ENCODE assay signal across 1 cellular context in the genomic region with DNA sequence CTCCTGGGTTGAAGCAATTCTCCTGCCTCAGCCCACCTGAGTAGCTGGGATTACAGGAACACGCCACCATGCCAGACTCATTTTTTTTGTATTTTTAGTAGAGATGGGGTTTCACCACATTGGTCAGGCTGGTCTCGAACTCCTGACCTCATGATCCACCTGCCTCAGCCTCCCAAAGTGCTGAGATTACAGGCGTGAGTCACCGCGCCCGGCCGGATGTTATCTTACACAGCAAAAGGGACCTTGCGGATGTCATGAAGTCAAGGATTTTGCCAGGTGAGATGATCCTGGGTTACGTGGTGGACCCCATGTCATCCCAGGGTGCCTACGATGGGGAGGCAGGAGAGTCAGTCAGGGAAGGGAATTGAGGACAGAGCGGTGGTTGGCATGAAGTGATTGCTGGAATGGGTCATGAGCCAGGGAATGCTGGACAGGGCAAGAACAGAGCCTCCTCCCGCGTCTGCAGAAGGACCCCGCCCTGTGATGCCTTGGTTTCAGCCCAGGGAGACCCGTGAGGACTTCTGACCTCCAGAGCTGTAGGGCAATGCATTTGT.
TF ChIP-seq lines count a peak whose summit lies in the region.

No MANE protein-coding gene starts in this region.

TF ChIP-seq in K562, 482 proteins besides CTCF, POLR2A, EP300 and RAD21 (continued from another document and continues in another):
- no peak for TF ChIP-seq MYNN (IDR thresholded peaks at IDR 0.05)
- TF ChIP-seq MYNN (CRISPR knock-in tag; IDR thresholded peaks at IDR 0.05): no peak
- TF ChIP-seq NR2C1 (IDR thresholded peaks at IDR 0.05): no peak
- no peak for TF ChIP-seq NR2C1 (tag; IDR thresholded peaks at IDR 0.05)
- TF ChIP-seq MEIS2 (IDR thresholded peaks at IDR 0.05; ENCODE audit: partially characterized antibody): no peak
- no peak for TF ChIP-seq ZNF444 (CRISPR knock-in tag; IDR thresholded peaks at IDR 0.05)
- TF ChIP-seq, protein P1, sequence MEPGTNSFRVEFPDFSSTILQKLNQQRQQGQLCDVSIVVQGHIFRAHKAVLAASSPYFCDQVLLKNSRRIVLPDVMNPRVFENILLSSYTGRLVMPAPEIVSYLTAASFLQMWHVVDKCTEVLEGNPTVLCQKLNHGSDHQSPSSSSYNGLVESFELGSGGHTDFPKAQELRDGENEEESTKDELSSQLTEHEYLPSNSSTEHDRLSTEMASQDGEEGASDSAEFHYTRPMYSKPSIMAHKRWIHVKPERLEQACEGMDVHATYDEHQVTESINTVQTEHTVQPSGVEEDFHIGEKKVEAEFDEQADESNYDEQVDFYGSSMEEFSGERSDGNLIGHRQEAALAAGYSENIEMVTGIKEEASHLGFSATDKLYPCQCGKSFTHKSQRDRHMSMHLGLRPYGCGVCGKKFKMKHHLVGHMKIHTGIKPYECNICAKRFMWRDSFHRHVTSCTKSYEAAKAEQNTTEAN (CRISPR knock-in tag; IDR thresholded peaks at IDR 0.05): no peak
- TF ChIP-seq SMAD1 (IDR thresholded peaks at IDR 0.05; ENCODE audit: low read depth, low read length, partially characterized antibody): no peak
- TF ChIP-seq, protein P2, sequence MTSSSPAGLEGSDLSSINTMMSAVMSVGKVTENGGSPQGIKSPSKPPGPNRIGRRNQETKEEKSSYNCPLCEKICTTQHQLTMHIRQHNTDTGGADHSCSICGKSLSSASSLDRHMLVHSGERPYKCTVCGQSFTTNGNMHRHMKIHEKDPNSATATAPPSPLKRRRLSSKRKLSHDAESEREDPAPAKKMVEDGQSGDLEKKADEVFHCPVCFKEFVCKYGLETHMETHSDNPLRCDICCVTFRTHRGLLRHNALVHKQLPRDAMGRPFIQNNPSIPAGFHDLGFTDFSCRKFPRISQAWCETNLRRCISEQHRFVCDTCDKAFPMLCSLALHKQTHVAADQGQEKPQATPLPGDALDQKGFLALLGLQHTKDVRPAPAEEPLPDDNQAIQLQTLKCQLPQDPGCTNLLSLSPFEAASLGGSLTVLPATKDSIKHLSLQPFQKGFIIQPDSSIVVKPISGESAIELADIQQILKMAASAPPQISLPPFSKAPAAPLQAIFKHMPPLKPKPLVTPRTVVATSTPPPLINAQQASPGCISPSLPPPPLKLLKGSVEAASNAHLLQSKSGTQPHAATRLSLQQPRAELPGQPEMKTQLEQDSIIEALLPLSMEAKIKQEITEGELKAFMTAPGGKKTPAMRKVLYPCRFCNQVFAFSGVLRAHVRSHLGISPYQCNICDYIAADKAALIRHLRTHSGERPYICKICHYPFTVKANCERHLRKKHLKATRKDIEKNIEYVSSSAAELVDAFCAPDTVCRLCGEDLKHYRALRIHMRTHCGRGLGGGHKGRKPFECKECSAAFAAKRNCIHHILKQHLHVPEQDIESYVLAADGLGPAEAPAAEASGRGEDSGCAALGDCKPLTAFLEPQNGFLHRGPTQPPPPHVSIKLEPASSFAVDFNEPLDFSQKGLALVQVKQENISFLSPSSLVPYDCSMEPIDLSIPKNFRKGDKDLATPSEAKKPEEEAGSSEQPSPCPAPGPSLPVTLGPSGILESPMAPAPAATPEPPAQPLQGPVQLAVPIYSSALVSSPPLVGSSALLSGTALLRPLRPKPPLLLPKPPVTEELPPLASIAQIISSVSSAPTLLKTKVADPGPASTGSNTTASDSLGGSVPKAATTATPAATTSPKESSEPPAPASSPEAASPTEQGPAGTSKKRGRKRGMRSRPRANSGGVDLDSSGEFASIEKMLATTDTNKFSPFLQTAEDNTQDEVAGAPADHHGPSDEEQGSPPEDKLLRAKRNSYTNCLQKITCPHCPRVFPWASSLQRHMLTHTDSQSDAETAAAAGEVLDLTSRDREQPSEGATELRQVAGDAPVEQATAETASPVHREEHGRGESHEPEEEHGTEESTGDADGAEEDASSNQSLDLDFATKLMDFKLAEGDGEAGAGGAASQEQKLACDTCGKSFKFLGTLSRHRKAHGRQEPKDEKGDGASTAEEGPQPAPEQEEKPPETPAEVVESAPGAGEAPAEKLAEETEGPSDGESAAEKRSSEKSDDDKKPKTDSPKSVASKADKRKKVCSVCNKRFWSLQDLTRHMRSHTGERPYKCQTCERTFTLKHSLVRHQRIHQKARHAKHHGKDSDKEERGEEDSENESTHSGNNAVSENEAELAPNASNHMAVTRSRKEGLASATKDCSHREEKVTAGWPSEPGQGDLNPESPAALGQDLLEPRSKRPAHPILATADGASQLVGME (CRISPR knock-in tag; IDR thresholded peaks at IDR 0.05): no peak
- no peak for TF ChIP-seq ZNF583 (CRISPR knock-in tag; IDR thresholded peaks at IDR 0.05)
- no peak for TF ChIP-seq ZNF696 (CRISPR knock-in tag; conservative IDR thresholded peaks at IDR 0.05)
- peak in 1 of 2 experiments; percentile 45; a peak in 1 of 4 replicates for TF ChIP-seq HDAC1 (IDR thresholded peaks at IDR 0.05)
- TF ChIP-seq MEF2D (tag; conservative IDR thresholded peaks at IDR 0.05; ENCODE audit: low read depth): no peak
- TF ChIP-seq TFAM (CRISPR knock-in tag; conservative IDR thresholded peaks at IDR 0.05): no peak
- TF ChIP-seq CBX8 (IDR thresholded peaks at IDR 0.05; ENCODE audit: borderline replicate concordance, extremely low read depth, low read depth, low read length, poor library complexity, severe bottlenecking): no peak
- TF ChIP-seq DPF2 (IDR thresholded peaks at IDR 0.05): peak; percentile 64
- TF ChIP-seq ZFX (CRISPR knock-in tag; IDR thresholded peaks at IDR 0.05): no peak
- TF ChIP-seq, protein P3, sequence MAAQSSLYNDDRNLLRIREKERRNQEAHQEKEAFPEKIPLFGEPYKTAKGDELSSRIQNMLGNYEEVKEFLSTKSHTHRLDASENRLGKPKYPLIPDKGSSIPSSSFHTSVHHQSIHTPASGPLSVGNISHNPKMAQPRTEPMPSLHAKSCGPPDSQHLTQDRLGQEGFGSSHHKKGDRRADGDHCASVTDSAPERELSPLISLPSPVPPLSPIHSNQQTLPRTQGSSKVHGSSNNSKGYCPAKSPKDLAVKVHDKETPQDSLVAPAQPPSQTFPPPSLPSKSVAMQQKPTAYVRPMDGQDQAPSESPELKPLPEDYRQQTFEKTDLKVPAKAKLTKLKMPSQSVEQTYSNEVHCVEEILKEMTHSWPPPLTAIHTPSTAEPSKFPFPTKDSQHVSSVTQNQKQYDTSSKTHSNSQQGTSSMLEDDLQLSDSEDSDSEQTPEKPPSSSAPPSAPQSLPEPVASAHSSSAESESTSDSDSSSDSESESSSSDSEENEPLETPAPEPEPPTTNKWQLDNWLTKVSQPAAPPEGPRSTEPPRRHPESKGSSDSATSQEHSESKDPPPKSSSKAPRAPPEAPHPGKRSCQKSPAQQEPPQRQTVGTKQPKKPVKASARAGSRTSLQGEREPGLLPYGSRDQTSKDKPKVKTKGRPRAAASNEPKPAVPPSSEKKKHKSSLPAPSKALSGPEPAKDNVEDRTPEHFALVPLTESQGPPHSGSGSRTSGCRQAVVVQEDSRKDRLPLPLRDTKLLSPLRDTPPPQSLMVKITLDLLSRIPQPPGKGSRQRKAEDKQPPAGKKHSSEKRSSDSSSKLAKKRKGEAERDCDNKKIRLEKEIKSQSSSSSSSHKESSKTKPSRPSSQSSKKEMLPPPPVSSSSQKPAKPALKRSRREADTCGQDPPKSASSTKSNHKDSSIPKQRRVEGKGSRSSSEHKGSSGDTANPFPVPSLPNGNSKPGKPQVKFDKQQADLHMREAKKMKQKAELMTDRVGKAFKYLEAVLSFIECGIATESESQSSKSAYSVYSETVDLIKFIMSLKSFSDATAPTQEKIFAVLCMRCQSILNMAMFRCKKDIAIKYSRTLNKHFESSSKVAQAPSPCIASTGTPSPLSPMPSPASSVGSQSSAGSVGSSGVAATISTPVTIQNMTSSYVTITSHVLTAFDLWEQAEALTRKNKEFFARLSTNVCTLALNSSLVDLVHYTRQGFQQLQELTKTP (IDR thresholded peaks at IDR 0.05; ENCODE audit: low read depth in 1 of 2, partially characterized antibody in 2 of 2): no peak
- no peak for TF ChIP-seq HDAC2 (IDR thresholded peaks at IDR 0.05)
- no peak for TF ChIP-seq ZNF77 (CRISPR knock-in tag; IDR thresholded peaks at IDR 0.05)
- TF ChIP-seq, protein P4, sequence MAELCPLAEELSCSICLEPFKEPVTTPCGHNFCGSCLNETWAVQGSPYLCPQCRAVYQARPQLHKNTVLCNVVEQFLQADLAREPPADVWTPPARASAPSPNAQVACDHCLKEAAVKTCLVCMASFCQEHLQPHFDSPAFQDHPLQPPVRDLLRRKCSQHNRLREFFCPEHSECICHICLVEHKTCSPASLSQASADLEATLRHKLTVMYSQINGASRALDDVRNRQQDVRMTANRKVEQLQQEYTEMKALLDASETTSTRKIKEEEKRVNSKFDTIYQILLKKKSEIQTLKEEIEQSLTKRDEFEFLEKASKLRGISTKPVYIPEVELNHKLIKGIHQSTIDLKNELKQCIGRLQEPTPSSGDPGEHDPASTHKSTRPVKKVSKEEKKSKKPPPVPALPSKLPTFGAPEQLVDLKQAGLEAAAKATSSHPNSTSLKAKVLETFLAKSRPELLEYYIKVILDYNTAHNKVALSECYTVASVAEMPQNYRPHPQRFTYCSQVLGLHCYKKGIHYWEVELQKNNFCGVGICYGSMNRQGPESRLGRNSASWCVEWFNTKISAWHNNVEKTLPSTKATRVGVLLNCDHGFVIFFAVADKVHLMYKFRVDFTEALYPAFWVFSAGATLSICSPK (IDR thresholded peaks at IDR 0.05; ENCODE audit: borderline replicate concordance): no peak
- TF ChIP-seq, protein P5, sequence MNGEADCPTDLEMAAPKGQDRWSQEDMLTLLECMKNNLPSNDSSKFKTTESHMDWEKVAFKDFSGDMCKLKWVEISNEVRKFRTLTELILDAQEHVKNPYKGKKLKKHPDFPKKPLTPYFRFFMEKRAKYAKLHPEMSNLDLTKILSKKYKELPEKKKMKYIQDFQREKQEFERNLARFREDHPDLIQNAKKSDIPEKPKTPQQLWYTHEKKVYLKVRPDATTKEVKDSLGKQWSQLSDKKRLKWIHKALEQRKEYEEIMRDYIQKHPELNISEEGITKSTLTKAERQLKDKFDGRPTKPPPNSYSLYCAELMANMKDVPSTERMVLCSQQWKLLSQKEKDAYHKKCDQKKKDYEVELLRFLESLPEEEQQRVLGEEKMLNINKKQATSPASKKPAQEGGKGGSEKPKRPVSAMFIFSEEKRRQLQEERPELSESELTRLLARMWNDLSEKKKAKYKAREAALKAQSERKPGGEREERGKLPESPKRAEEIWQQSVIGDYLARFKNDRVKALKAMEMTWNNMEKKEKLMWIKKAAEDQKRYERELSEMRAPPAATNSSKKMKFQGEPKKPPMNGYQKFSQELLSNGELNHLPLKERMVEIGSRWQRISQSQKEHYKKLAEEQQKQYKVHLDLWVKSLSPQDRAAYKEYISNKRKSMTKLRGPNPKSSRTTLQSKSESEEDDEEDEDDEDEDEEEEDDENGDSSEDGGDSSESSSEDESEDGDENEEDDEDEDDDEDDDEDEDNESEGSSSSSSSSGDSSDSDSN (IDR thresholded peaks at IDR 0.05; ENCODE audit: borderline replicate concordance in 1 of 2, low read depth in 2 of 2, low read length in 2 of 2): no peak
- TF ChIP-seq NBN (IDR thresholded peaks at IDR 0.05; ENCODE audit: low read depth): no peak
- TF ChIP-seq ZNF324 (CRISPR knock-in tag; IDR thresholded peaks at IDR 0.05): no peak
- TF ChIP-seq NR2F6 (CRISPR knock-in tag; IDR thresholded peaks at IDR 0.05): no peak
- TF ChIP-seq ZNF668 (CRISPR knock-in tag; IDR thresholded peaks at IDR 0.05): no peak
- no peak for TF ChIP-seq POLR3G (IDR thresholded peaks at IDR 0.05; ENCODE audit: extremely low read depth, insufficient read length, insufficient replicate concordance)
- TF ChIP-seq SRSF3 (IDR thresholded peaks at IDR 0.05; ENCODE audit: insufficient read depth, low read length): no peak
- no peak for TF ChIP-seq KHSRP (IDR thresholded peaks at IDR 0.05)
- TF ChIP-seq SMARCE1 (IDR thresholded peaks at IDR 0.05): peak; percentile 52; the same call in 1 of the 2 replicates
- no peak for TF ChIP-seq MTF1 (CRISPR knock-in tag; IDR thresholded peaks at IDR 0.05; ENCODE audit: borderline replicate concordance)
- TF ChIP-seq TCF7L2 (IDR thresholded peaks at IDR 0.05; ENCODE audit: low read depth, low read length): no peak
- no peak for TF ChIP-seq ZBTB8A (IDR thresholded peaks at IDR 0.05; ENCODE audit: partially characterized antibody)
- TF ChIP-seq DIDO1 (tag; IDR thresholded peaks at IDR 0.05; ENCODE audit: low read depth): no peak
- TF ChIP-seq FUS (optimal IDR thresholded peaks at IDR 0.05; ENCODE audit: low read depth, low read length): no peak
- TF ChIP-seq ARID1B (IDR thresholded peaks at IDR 0.05): peak; percentile 39; the same call in 1 of the 2 replicates
- TF ChIP-seq ETV1 (tag; conservative IDR thresholded peaks at IDR 0.05; ENCODE audit: low read depth): 0 out of 2 replicates have a peak, but pooled peaks have one; percentile 29
- no peak for TF ChIP-seq ZBTB17 (CRISPR knock-in tag; IDR thresholded peaks at IDR 0.05)
- TF ChIP-seq BRD4 (IDR thresholded peaks at IDR 0.05): no peak
- TF ChIP-seq JUN (IDR thresholded peaks at IDR 0.05; ENCODE audit: borderline replicate concordance, low read depth, low read length): no peak
- no peak for TF ChIP-seq JUN (CRISPR knock-in tag; IDR thresholded peaks at IDR 0.05; ENCODE audit: borderline replicate concordance)
- no peak for TF ChIP-seq SMARCC2 (IDR thresholded peaks at IDR 0.05; ENCODE audit: low read depth)
- no peak for TF ChIP-seq HMG20B (CRISPR knock-in tag; IDR thresholded peaks at IDR 0.05)
- TF ChIP-seq ESRRA (IDR thresholded peaks at IDR 0.05; ENCODE audit: borderline replicate concordance, low read depth): no peak
- TF ChIP-seq MTA3 (IDR thresholded peaks at IDR 0.05; ENCODE audit: borderline replicate concordance): no peak
- TF ChIP-seq MTA2 (IDR thresholded peaks at IDR 0.05; ENCODE audit: low read depth): no peak
- TF ChIP-seq JUND (IDR thresholded peaks at IDR 0.05; ENCODE audit: borderline replicate concordance, low read depth, low read length): 0 out of 2 replicates have a peak, but pooled peaks have one; percentile 11
- TF ChIP-seq JUND (tag; IDR thresholded peaks at IDR 0.05; ENCODE audit: borderline replicate concordance, low read depth, low read length): peak; percentile 21; the same call in 1 of the 3 replicates
- TF ChIP-seq ZC3H4 (CRISPR knock-in tag; IDR thresholded peaks at IDR 0.05; ENCODE audit: borderline replicate concordance): no peak
- TF ChIP-seq ZKSCAN1 (IDR thresholded peaks at IDR 0.05; ENCODE audit: low read depth, low read length): no peak
- no peak for TF ChIP-seq LEF1 (IDR thresholded peaks at IDR 0.05)
- peak; percentile 89 to 91 for TF ChIP-seq KDM1A (IDR thresholded peaks at IDR 0.05)
- no peak for TF ChIP-seq NONO (IDR thresholded peaks at IDR 0.05; ENCODE audit: low read depth in 2 of 2, low read length in 1 of 2)
- no peak for TF ChIP-seq SIN3A (IDR thresholded peaks at IDR 0.05; ENCODE audit: borderline replicate concordance in 2 of 2, control insufficient read depth in 1 of 2, low read depth in 2 of 2, low read length in 2 of 2)
- TF ChIP-seq, protein P6, sequence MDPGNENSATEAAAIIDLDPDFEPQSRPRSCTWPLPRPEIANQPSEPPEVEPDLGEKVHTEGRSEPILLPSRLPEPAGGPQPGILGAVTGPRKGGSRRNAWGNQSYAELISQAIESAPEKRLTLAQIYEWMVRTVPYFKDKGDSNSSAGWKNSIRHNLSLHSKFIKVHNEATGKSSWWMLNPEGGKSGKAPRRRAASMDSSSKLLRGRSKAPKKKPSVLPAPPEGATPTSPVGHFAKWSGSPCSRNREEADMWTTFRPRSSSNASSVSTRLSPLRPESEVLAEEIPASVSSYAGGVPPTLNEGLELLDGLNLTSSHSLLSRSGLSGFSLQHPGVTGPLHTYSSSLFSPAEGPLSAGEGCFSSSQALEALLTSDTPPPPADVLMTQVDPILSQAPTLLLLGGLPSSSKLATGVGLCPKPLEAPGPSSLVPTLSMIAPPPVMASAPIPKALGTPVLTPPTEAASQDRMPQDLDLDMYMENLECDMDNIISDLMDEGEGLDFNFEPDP (CRISPR knock-in tag; IDR thresholded peaks at IDR 0.05): no peak
- TF ChIP-seq SNRNP70 (optimal IDR thresholded peaks at IDR 0.05; ENCODE audit: low read depth, low read length): no peak
